ENCODE assay signal across 18 cellular contexts in the genomic region with DNA sequence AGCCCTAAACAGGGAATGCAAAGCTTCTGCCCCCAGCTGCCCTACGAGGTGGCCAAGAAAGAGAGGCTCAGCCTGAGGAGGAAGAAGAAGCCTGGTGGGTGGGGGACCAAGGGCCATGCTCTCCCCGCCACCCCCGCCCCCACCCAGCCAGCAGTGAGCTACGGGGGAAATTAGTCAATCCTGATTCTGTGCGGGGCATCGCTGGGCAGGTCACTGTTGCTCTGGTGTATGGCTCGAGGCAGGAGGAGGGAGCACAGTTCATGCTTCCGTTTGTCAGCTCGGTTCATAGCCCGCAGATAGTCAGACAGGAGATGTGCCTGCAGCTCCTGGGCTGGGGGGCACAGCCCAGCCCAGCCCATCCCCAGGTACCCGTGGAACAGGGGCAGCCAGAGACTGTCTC.
"Had no signal": no experiment of that assay in that cellular context is flagged by ENCODE, and none has a peak within 500 bp of the region (broad histone marks: within the 10 kb centered on the region; RNA-seq: fewer than 3 reads in every experiment).

No MANE protein-coding gene starts in this region.

- H3K27ac ChIP-seq: cardiac muscle cell, neural progenitor cell, parathyroid adenoma, upper lobe of left lung had no signal

- H3K9me3 ChIP-seq: SK-N-SH, upper lobe of left lung had no signal

- H3K4me3 Mint-ChIP-seq: activated T-helper 17 cell treated with anti-CD3 and anti-CD28 coated beads, Interleukin-2, amount 50 U/mL, for 72 hours; mesothelial cell of epicardium; neural progenitor cell; T-cell had no signal

- H3K9me3 Mint-ChIP-seq: activated T-helper 17 cell treated with anti-CD3 and anti-CD28 coated beads, Interleukin-2, amount 50 U/mL, for 72 hours; mesothelial cell of epicardium; neural progenitor cell; T-cell had no signal

- H3K9ac ChIP-seq: neural progenitor cell, parathyroid adenoma, SK-N-SH had no signal

- H2AFZ ChIP-seq: neural progenitor cell, parathyroid adenoma had no signal

- H3K36me3 ChIP-seq: cardiac muscle cell, neural progenitor cell, upper lobe of left lung had no signal

- H3K4me1 ChIP-seq: parathyroid adenoma had no signal

- H3K27ac Mint-ChIP-seq: activated T-helper 17 cell treated with anti-CD3 and anti-CD28 coated beads, Interleukin-2, amount 50 U/mL, for 72 hours; mesothelial cell of epicardium; neural progenitor cell; T-cell had no signal

- ATAC-seq: activated T-helper 17 cell treated with anti-CD3 and anti-CD28 coated beads, Interleukin-2, amount 50 U/mL, for 72 hours; esophagus mucosa; T-cell had no signal

- H3K4me1 Mint-ChIP-seq: activated T-helper 17 cell treated with anti-CD3 and anti-CD28 coated beads, Interleukin-2, amount 50 U/mL, for 72 hours had no signal

- H3K27me3 ChIP-seq: cardiac muscle cell, neural progenitor cell, upper lobe of left lung had no signal

- H3K4me3 ChIP-seq: cardiac muscle cell, neural progenitor cell, upper lobe of left lung had no signal

- H3K4me2 ChIP-seq: neural progenitor cell, SK-N-SH had no signal

- DNase-seq: activated CD4-positive, alpha-beta T cell treated with anti-CD3 and anti-CD28 coated beads, Interleukin-2, amount 50 U/mL, for 4 hours; activated CD4-positive, CD25-positive, alpha-beta regulatory T cell treated with anti-CD3 and anti-CD28 coated beads, Interleukin-2, amount 50 U/mL, for 72 hours; activated naive CD4-positive, alpha-beta T cell treated with anti-CD3 and anti-CD28 coated beads, Interleukin-2, amount 50 U/mL, for 16 hours; hypothalamus; kidney glomerular epithelial cell; SK-N-SH; stimulated activated CD4-positive, alpha-beta T cell treated with anti-CD3 and anti-CD28 coated beads, Interleukin-2, amount 100 ng/mL, for 48 hours; stimulated activated naive CD4-positive, alpha-beta T cell; substantia nigra; T-cell; T-helper 9 cell had no signal

- H3K36me3 Mint-ChIP-seq: mesothelial cell of epicardium, neural progenitor cell, T-cell had no signal
